Comparison of ENCODE assay signal across 22 cellular contexts in the genomic region with DNA sequence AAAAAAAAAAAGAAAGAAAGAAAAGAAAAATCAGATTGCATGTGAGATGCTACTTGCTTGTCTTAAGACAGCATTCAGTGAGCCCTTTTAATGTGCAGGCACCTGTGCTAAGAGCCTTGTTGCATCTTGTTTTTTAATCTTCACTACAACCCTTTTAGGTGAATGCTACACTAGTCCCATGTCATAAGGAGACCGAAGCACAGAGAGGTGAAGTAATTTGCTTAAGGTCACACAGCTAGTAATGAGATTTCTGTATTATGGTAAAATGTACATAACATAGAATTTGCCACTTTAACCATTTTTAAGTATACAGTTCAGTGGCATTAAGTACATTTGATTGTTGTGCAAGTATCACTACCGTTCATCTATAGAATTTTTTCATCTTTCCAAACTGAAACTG.
DNase-seq lines count a peak whose midpoint lies in the region; ATAC-seq and TF ChIP-seq lines count a peak whose summit lies in the region.
"Had no signal": no experiment of that assay in that cellular context is flagged by ENCODE, and none has a peak within 500 bp of the region (broad histone marks: within the 10 kb centered on the region; RNA-seq: fewer than 3 reads in every experiment).

No MANE protein-coding gene starts in this region.

- no peak overlapping the region for H3K4me3 ChIP-seq in HEK293 (ENCODE audit: low read depth, low read length)
- H3K4me3 ChIP-seq: BLaER1, GM12878 had no signal

- CTCF ChIA-PET in HEK293 (lab: Yijun Ruan, JAX): interaction anchor here (0.7 kb wide), 1 partner anchor 1217 kb away, joined by 3 read pairs; no protein-coding TSS in a partner anchor

- H3K4me1 Mint-ChIP-seq in activated naive CD4-positive, alpha-beta T cell treated with anti-CD3 and anti-CD28 coated beads, Interleukin-2, amount 50 U/mL, for 24 hours: peaks cover 6% of the 10 kb centered on the region
- H3K4me1 Mint-ChIP-seq in stimulated activated naive B cell treated with anti-CD40 and anti-IgM and Interleukin-4, amounts not matched to agents 10 μg/mL and 1 μg/mL and 100 μg/mL, for 72 hours: no peaks in the 10 kb centered on the region
- H3K4me1 Mint-ChIP-seq: CD14-positive monocyte; CD4-positive, alpha-beta memory T cell had no signal

- peak overlapping the region; percentile 47 for H3K27ac Mint-ChIP-seq in activated naive CD4-positive, alpha-beta T cell treated with anti-CD3 and anti-CD28 coated beads, Interleukin-2, amount 50 U/mL, for 24 hours
- peak overlapping the region; percentile 47 for H3K27ac Mint-ChIP-seq in stimulated activated naive B cell treated with anti-CD40 and anti-IgM and Interleukin-4, amounts not matched to agents 10 μg/mL and 1 μg/mL and 100 μg/mL, for 72 hours
- H3K27ac Mint-ChIP-seq: CD4-positive, CD25-positive, alpha-beta regulatory T cell had no signal

- H3K9me3 Mint-ChIP-seq in activated naive CD4-positive, alpha-beta T cell treated with anti-CD3 and anti-CD28 coated beads, Interleukin-2, amount 50 U/mL, for 24 hours: no peaks in the 10 kb centered on the region
- no peaks in the 10 kb centered on the region for H3K9me3 Mint-ChIP-seq in stimulated activated naive B cell treated with anti-CD40 and anti-IgM and Interleukin-4, amounts not matched to agents 10 μg/mL and 1 μg/mL and 100 μg/mL, for 72 hours
- H3K9me3 Mint-ChIP-seq: CD14-positive monocyte; CD4-positive, alpha-beta memory T cell; CD4-positive, CD25-positive, alpha-beta regulatory T cell had no signal

- H3K27ac ChIP-seq in HEK293 (ENCODE audit: extremely low read depth, low read depth, low read length): no peak overlapping the region
- H3K27ac ChIP-seq: BLaER1 had no signal

- no peak for ATAC-seq in stimulated activated naive B cell treated with anti-CD40 and anti-IgM and Interleukin-4, amounts not matched to agents 10 μg/mL and 1 μg/mL and 100 μg/mL, for 72 hours (replicated peaks)
- no peak for ATAC-seq in GM21390 (IDR thresholded peaks at IDR 0.05; ENCODE audit: unreplicated experiment)
- ATAC-seq: GM12878 had no signal

- H3K27me3 Mint-ChIP-seq in activated naive CD4-positive, alpha-beta T cell treated with anti-CD3 and anti-CD28 coated beads, Interleukin-2, amount 50 U/mL, for 24 hours: no peaks in the 10 kb centered on the region
- no peaks in the 10 kb centered on the region for H3K27me3 Mint-ChIP-seq in stimulated activated naive B cell treated with anti-CD40 and anti-IgM and Interleukin-4, amounts not matched to agents 10 μg/mL and 1 μg/mL and 100 μg/mL, for 72 hours
- H3K27me3 Mint-ChIP-seq: CD4-positive, alpha-beta memory T cell; CD4-positive, CD25-positive, alpha-beta regulatory T cell had no signal

- no peak overlapping the region for H3K4me3 Mint-ChIP-seq in activated naive CD4-positive, alpha-beta T cell treated with anti-CD3 and anti-CD28 coated beads, Interleukin-2, amount 50 U/mL, for 24 hours
- H3K4me3 Mint-ChIP-seq in stimulated activated naive B cell treated with anti-CD40 and anti-IgM and Interleukin-4, amounts not matched to agents 10 μg/mL and 1 μg/mL and 100 μg/mL, for 72 hours: no peak overlapping the region
- H3K4me3 Mint-ChIP-seq: CD14-positive monocyte; CD4-positive, alpha-beta memory T cell; CD4-positive, CD25-positive, alpha-beta regulatory T cell had no signal

- no peaks in the 10 kb centered on the region for H3K4me1 ChIP-seq in HEK293 (ENCODE audit: control insufficient read depth, insufficient read depth, low read length)
- H3K4me1 ChIP-seq: Caco-2 had no signal

- H3K36me3 Mint-ChIP-seq in activated naive CD4-positive, alpha-beta T cell treated with anti-CD3 and anti-CD28 coated beads, Interleukin-2, amount 50 U/mL, for 24 hours: peaks cover 3% of the 10 kb centered on the region
- no peaks in the 10 kb centered on the region for H3K36me3 Mint-ChIP-seq in stimulated activated naive B cell treated with anti-CD40 and anti-IgM and Interleukin-4, amounts not matched to agents 10 μg/mL and 1 μg/mL and 100 μg/mL, for 72 hours

- no peak for TF ChIP-seq CTCF in HEK293 (tag by site-specific recombination; IDR thresholded peaks at IDR 0.05)

- no peaks in the 10 kb centered on the region for H3K9me3 ChIP-seq in HEK293 (ENCODE audit: control insufficient read depth, insufficient read depth, low read depth, low read length)
- H3K9me3 ChIP-seq: BE2C, BLaER1, Caco-2 had no signal

- DNase-seq in activated naive CD4-positive, alpha-beta T cell treated with Interleukin-2 at 50 U/mL for 16 hours: no peak
- DNase-seq in stimulated activated naive B cell treated with anti-CD40 and anti-IgM and Interleukin-4, amounts not matched to agents 10 μg/mL and 1 μg/mL and 100 μg/mL, for 72 hours: no peak
- DNase-seq in DMS153 treated with DMSO at 0.1 percent for 48 hours (lab: John Stamatoyannopoulos, UW; ENCODE audit: unreplicated experiment): no peak
- DNase-seq: 8988T; ACHN; BE2C; C1 segment of cervical spinal cord; Caco-2; Calu3; CD4-positive, alpha-beta memory T cell; DMS53; DMS79; DND-41; EL; GDM1 had no signal

- POLR2A ChIA-PET in HEK293 (lab: Yijun Ruan, JAX): no interaction called here

- no peaks in the 10 kb centered on the region for H3K36me3 ChIP-seq in HEK293 (ENCODE audit: control insufficient read depth in 2 of 2, insufficient read depth in 1 of 2, low read length in 2 of 2)
- H3K36me3 ChIP-seq: BE2C, BLaER1 had no signal

TF ChIP-seq in HEK293, 187 proteins besides CTCF, POLR2A, EP300 and RAD21:
- TF ChIP-seq ZNF768 (tag by site-specific recombination; IDR thresholded peaks at IDR 0.05) (peak; percentile 69; the same call in 1 of the 2 replicates), SCRT1 (tag by site-specific recombination; IDR thresholded peaks at IDR 0.05; ENCODE audit: borderline replicate concordance) (no peak)
- TF ChIP-seq, protein P1, sequence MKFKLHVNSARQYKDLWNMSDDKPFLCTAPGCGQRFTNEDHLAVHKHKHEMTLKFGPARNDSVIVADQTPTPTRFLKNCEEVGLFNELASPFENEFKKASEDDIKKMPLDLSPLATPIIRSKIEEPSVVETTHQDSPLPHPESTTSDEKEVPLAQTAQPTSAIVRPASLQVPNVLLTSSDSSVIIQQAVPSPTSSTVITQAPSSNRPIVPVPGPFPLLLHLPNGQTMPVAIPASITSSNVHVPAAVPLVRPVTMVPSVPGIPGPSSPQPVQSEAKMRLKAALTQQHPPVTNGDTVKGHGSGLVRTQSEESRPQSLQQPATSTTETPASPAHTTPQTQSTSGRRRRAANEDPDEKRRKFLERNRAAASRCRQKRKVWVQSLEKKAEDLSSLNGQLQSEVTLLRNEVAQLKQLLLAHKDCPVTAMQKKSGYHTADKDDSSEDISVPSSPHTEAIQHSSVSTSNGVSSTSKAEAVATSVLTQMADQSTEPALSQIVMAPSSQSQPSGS (tag by site-specific recombination; IDR thresholded peaks at IDR 0.05; ENCODE audit: low read depth): no peak
- TF ChIP-seq, protein P2, sequence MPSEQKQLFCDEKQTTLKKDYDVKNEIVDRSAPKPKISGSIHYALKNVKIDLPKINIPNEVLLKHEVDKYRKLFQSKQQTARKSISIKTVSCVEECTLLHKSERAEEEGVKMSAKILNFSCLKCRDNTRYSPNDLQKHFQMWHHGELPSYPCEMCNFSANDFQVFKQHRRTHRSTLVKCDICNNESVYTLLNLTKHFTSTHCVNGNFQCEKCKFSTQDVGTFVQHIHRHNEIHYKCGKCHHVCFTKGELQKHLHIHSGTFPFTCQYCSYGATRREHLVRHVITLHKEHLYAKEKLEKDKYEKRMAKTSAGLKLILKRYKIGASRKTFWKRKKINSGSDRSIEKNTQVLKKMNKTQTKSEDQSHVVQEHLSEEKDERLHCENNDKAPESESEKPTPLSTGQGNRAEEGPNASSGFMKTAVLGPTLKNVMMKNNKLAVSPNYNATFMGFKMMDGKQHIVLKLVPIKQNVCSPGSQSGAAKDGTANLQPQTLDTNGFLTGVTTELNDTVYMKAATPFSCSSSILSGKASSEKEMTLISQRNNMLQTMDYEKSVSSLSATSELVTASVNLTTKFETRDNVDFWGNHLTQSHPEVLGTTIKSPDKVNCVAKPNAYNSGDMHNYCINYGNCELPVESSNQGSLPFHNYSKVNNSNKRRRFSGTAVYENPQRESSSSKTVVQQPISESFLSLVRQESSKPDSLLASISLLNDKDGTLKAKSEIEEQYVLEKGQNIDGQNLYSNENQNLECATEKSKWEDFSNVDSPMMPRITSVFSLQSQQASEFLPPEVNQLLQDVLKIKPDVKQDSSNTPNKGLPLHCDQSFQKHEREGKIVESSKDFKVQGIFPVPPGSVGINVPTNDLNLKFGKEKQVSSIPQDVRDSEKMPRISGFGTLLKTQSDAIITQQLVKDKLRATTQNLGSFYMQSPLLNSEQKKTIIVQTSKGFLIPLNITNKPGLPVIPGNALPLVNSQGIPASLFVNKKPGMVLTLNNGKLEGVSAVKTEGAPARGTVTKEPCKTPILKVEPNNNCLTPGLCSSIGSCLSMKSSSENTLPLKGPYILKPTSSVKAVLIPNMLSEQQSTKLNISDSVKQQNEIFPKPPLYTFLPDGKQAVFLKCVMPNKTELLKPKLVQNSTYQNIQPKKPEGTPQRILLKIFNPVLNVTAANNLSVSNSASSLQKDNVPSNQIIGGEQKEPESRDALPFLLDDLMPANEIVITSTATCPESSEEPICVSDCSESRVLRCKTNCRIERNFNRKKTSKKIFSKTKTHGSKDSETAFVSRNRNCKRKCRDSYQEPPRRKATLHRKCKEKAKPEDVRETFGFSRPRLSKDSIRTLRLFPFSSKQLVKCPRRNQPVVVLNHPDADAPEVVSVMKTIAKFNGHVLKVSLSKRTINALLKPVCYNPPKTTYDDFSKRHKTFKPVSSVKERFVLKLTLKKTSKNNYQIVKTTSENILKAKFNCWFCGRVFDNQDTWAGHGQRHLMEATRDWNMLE (tag by site-specific recombination; conservative IDR thresholded peaks at IDR 0.05; ENCODE audit: low read depth): no peak
- TF ChIP-seq, protein P3, sequence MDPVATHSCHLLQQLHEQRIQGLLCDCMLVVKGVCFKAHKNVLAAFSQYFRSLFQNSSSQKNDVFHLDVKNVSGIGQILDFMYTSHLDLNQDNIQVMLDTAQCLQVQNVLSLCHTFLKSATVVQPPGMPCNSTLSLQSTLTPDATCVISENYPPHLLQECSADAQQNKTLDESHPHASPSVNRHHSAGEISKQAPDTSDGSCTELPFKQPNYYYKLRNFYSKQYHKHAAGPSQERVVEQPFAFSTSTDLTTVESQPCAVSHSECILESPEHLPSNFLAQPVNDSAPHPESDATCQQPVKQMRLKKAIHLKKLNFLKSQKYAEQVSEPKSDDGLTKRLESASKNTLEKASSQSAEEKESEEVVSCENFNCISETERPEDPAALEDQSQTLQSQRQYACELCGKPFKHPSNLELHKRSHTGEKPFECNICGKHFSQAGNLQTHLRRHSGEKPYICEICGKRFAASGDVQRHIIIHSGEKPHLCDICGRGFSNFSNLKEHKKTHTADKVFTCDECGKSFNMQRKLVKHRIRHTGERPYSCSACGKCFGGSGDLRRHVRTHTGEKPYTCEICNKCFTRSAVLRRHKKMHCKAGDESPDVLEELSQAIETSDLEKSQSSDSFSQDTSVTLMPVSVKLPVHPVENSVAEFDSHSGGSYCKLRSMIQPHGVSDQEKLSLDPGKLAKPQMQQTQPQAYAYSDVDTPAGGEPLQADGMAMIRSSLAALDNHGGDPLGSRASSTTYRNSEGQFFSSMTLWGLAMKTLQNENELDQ (tag by site-specific recombination; IDR thresholded peaks at IDR 0.05; ENCODE audit: low read depth): no peak
